In the genomic region with DNA sequence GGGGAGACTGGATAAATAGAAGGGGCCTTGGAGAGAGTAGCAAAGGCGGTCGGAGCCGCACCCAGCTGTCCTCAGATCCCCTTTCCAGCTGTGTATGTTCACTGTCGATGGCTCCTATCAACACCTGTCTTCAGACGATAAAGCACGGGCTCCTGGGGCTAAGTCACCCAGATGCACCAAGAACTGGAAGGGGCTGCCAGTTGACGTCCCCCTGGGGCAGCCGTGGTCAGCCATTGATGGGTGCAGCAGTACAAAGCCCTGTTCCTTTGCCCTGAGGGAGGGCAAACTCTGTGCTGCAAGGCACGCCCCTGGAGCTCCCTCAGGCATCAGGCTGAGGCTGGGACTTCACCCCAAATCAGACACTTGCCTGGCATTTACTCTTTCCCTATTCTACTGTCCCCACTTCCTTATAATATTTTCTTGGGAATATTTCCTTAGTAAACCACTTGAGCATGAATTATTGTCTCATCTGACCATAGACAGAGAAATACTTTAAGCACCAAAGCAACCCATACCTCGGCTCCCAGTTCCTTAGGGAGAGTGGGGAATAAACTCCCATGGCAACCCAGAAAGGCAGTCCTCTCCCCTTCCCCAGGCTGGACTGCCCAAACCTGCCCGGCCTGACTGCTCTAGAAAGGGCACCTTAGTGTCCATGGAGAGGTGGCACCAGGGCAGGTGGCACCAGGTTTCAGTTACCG, we compare ENCODE assay signal across 16 cellular contexts. TPM values are rescaled to one million over a fixed set of nuclear protein-coding genes. Genes with fewer than 3 reads are reported as not detected.
DNase-seq lines count a peak whose midpoint lies in the region; ATAC-seq and TF ChIP-seq lines count a peak whose summit lies in the region.
"Had no signal": no experiment of that assay in that cellular context is flagged by ENCODE, and none has a peak within 500 bp of the region (broad histone marks: within the 10 kb centered on the region; RNA-seq: fewer than 3 reads in every experiment).

No MANE protein-coding gene starts in this region.

- no peak for DNase-seq in activated naive CD8-positive, alpha-beta T cell treated with anti-CD3 and anti-CD28 coated beads, Interleukin-2, amount 10 ng/mL, durations not matched to agents 7 days and 5 days
- no peak for DNase-seq in activated naive CD8-positive, alpha-beta T cell treated with anti-CD3 and anti-CD28 coated beads for 36 hours
- DNase-seq in NCI-H69 (lab: John Stamatoyannopoulos, UW) = peak; percentile 47
- DNase-seq in endodermal cell = no peak
- DNase-seq in NCI-H1417 (lab: John Stamatoyannopoulos, UW) = no peak
- DNase-seq: NCI-H1417 treated with DMSO at 0.1 percent for 48 hours had no signal

- H3K4me1 ChIP-seq in endodermal cell (ENCODE audit: control insufficient read depth, insufficient read depth, low read length) = peaks cover 2% of the 10 kb centered on the region
- peaks cover 31% of the 10 kb centered on the region for H3K4me1 ChIP-seq in skeletal muscle satellite cell (ENCODE audit: control insufficient read depth, insufficient read depth, low read length)
- H3K4me1 ChIP-seq: lower lobe of right lung had no signal

- no peaks in the 10 kb centered on the region for H3K36me3 Mint-ChIP-seq in activated naive CD8-positive, alpha-beta T cell treated with anti-CD3 and anti-CD28 coated beads, Interleukin-2, amount 10 ng/mL, durations not matched to agents 7 days and 5 days
- no peaks in the 10 kb centered on the region for H3K36me3 Mint-ChIP-seq in activated naive CD8-positive, alpha-beta T cell treated with anti-CD3 and anti-CD28 coated beads for 36 hours
- H3K36me3 Mint-ChIP-seq in endodermal cell (ENCODE audit: low read depth) = no peaks in the 10 kb centered on the region
- H3K36me3 Mint-ChIP-seq: activated CD4-positive, alpha-beta memory T cell treated with anti-CD3 and anti-CD28 coated beads for 36 hours; activated naive CD8-positive, alpha-beta T cell; CD4-positive, CD25-positive, alpha-beta regulatory T cell had no signal

- POLR2A ChIA-PET in activated naive CD8-positive, alpha-beta T cell treated with anti-CD3 and anti-CD28 coated beads, Interleukin-2, amount 10 ng/mL, durations not matched to agents 7 days and 5 days (lab: Charles Lee) = interaction anchor here (0.5 to 1.2 kb wide), 3 partner anchors 104 to 214 kb away, joined by 3 read pairs; no protein-coding TSS in a partner anchor

- 80 to 92% methylated on average over 4 to 12 of the region's 12 CpGs for WGBS in endodermal cell (ENCODE audit: insufficient coverage in 1 of 2, insufficient read length in 1 of 2), 2 experiments

- H3K4me3 ChIP-seq in endodermal cell (ENCODE audit: low read length) = no peak overlapping the region
- H3K4me3 ChIP-seq in skeletal muscle satellite cell (ENCODE audit: low read length) = no peak overlapping the region
- H3K4me3 ChIP-seq: lower lobe of right lung, pancreas had no signal

- H3K27me3 ChIP-seq in endodermal cell (ENCODE audit: control insufficient read depth, insufficient read depth, low read length, poor library complexity, severe bottlenecking) = no peaks in the 10 kb centered on the region
- H3K27me3 ChIP-seq in skeletal muscle satellite cell (ENCODE audit: control insufficient read depth, insufficient read depth, low read length) = no peaks in the 10 kb centered on the region
- H3K27me3 ChIP-seq: pancreas had no signal

- H3K4me3 Mint-ChIP-seq in activated naive CD8-positive, alpha-beta T cell treated with anti-CD3 and anti-CD28 coated beads, Interleukin-2, amount 10 ng/mL, durations not matched to agents 7 days and 5 days = no peak overlapping the region
- H3K4me3 Mint-ChIP-seq in activated naive CD8-positive, alpha-beta T cell treated with anti-CD3 and anti-CD28 coated beads for 36 hours = no peak overlapping the region
- H3K4me3 Mint-ChIP-seq in endodermal cell = no peak overlapping the region
- H3K4me3 Mint-ChIP-seq: activated CD4-positive, alpha-beta memory T cell treated with anti-CD3 and anti-CD28 coated beads for 36 hours; activated naive CD8-positive, alpha-beta T cell; stimulated activated naive CD8-positive, alpha-beta T cell treated with anti-CD3 and anti-CD28 coated beads, Interleukin-15, amount 100 ng/mL, for 72 hours had no signal

- no peak for TF ChIP-seq CTCF in endodermal cell (conservative IDR thresholded peaks at IDR 0.05)

- H3K4me2 ChIP-seq in skeletal muscle satellite cell (ENCODE audit: low read length) = peak overlapping the region; percentile 49

- H3K9me3 ChIP-seq in endodermal cell (ENCODE audit: control insufficient read depth, low read length) (peaks cover 6% of the 10 kb centered on the region), skeletal muscle satellite cell (replicated peaks; ENCODE audit: low read length) (no peaks in the 10 kb centered on the region)
- H3K9me3 ChIP-seq: lower lobe of right lung, pancreas had no signal

- no peak overlapping the region for H3K9ac ChIP-seq in endodermal cell (ENCODE audit: extremely low read depth, low read length, poor library complexity, severe bottlenecking)
- no peak overlapping the region for H3K9ac ChIP-seq in skeletal muscle satellite cell (ENCODE audit: low read depth, low read length)

- no peaks in the 10 kb centered on the region for H3K9me3 Mint-ChIP-seq in activated naive CD8-positive, alpha-beta T cell treated with anti-CD3 and anti-CD28 coated beads, Interleukin-2, amount 10 ng/mL, durations not matched to agents 7 days and 5 days
- H3K9me3 Mint-ChIP-seq in activated naive CD8-positive, alpha-beta T cell treated with anti-CD3 and anti-CD28 coated beads for 36 hours = no peaks in the 10 kb centered on the region
- H3K9me3 Mint-ChIP-seq in endodermal cell = no peaks in the 10 kb centered on the region
- H3K9me3 Mint-ChIP-seq: activated CD4-positive, alpha-beta memory T cell treated with anti-CD3 and anti-CD28 coated beads for 36 hours; CD4-positive, CD25-positive, alpha-beta regulatory T cell; H9; stimulated activated naive CD8-positive, alpha-beta T cell treated with anti-CD3 and anti-CD28 coated beads, Interleukin-15, amount 100 ng/mL, for 72 hours had no signal

- H3K36me3 ChIP-seq in endodermal cell (ENCODE audit: control insufficient read depth, insufficient read depth, low read length) = no peaks in the 10 kb centered on the region
- no peaks in the 10 kb centered on the region for H3K36me3 ChIP-seq in skeletal muscle satellite cell (ENCODE audit: insufficient read depth, low read length)
- H3K36me3 ChIP-seq: lower lobe of right lung, pancreas had no signal

- H3K27me3 Mint-ChIP-seq in activated naive CD8-positive, alpha-beta T cell treated with anti-CD3 and anti-CD28 coated beads, Interleukin-2, amount 10 ng/mL, durations not matched to agents 7 days and 5 days = peaks cover 13% of the 10 kb centered on the region
- peaks cover 14% of the 10 kb centered on the region for H3K27me3 Mint-ChIP-seq in activated naive CD8-positive, alpha-beta T cell treated with anti-CD3 and anti-CD28 coated beads for 36 hours
- H3K27me3 Mint-ChIP-seq in endodermal cell (ENCODE audit: insufficient read depth) = peaks cover 5% of the 10 kb centered on the region

- ATAC-seq in activated naive CD8-positive, alpha-beta T cell treated with anti-CD3 and anti-CD28 coated beads, Interleukin-2, amount 10 ng/mL, durations not matched to agents 7 days and 5 days (ENCODE audit: low read depth) = no peak
- no peak for ATAC-seq in GM21825 (IDR thresholded peaks at IDR 0.05; ENCODE audit: unreplicated experiment)
- no peak for ATAC-seq in GM21526 (IDR thresholded peaks at IDR 0.05; ENCODE audit: low FRiP score, unreplicated experiment)

- peaks cover 8% of the 10 kb centered on the region for H3K4me1 Mint-ChIP-seq in activated naive CD8-positive, alpha-beta T cell treated with anti-CD3 and anti-CD28 coated beads, Interleukin-2, amount 10 ng/mL, durations not matched to agents 7 days and 5 days
- H3K4me1 Mint-ChIP-seq in activated naive CD8-positive, alpha-beta T cell treated with anti-CD3 and anti-CD28 coated beads for 36 hours = peaks cover 5% of the 10 kb centered on the region
- peaks cover 37% of the 10 kb centered on the region for H3K4me1 Mint-ChIP-seq in endodermal cell

- H3K27ac Mint-ChIP-seq in activated naive CD8-positive, alpha-beta T cell treated with anti-CD3 and anti-CD28 coated beads, Interleukin-2, amount 10 ng/mL, durations not matched to agents 7 days and 5 days = peak overlapping the region; percentile 26
- no peak overlapping the region for H3K27ac Mint-ChIP-seq in activated naive CD8-positive, alpha-beta T cell treated with anti-CD3 and anti-CD28 coated beads for 36 hours
- peak overlapping the region; percentile 28 for H3K27ac Mint-ChIP-seq in endodermal cell
- H3K27ac Mint-ChIP-seq: activated CD4-positive, alpha-beta memory T cell treated with anti-CD3 and anti-CD28 coated beads for 36 hours; activated naive CD8-positive, alpha-beta T cell; H9 had no signal

- H3K27ac ChIP-seq in endodermal cell (ENCODE audit: low read depth, low read length) = no peak overlapping the region
- H3K27ac ChIP-seq: lower lobe of right lung, pancreas had no signal

RNA-seq across cellular contexts. Expression of a gene that starts 59.6 kb away (rescaled TPM):
- 1 to 10 TPM in 1 of 2 experiments, under 1 TPM in 1; 0.96 to 1.3 TPM for total RNA-seq in activated naive CD8-positive, alpha-beta T cell treated with anti-CD3 and anti-CD28 coated beads, Interleukin-2, amount 10 ng/mL, durations not matched to agents 7 days and 5 days
- under 1 TPM; 0.86 to 0.93 TPM for total RNA-seq in activated naive CD8-positive, alpha-beta T cell treated with anti-CD3 and anti-CD28 coated beads for 36 hours
- 1 to 10 TPM; 9.5 to 9.7 TPM for total RNA-seq in endodermal cell
- 6.6 TPM for polyA plus RNA-seq in endodermal cell (2013, experiment 1 of 2)
- 6.5 TPM for polyA plus RNA-seq in endodermal cell (2013, experiment 2 of 2)
- 2.5 and 6.6 TPM in 2 replicates for total RNA-seq in skeletal muscle satellite cell (2012; rRNA removed)

Comparison
In these comparisons a context has a peak if more than half of its experiments do, and no peak if none do; other contexts are left out.
1. RNA of a gene that starts 59.6 kb away (total RNA-seq): 9.5 to 9.7 TPM in endodermal cell; 0.96 to 1.3 TPM in activated naive CD8-positive, alpha-beta T cell treated with anti-CD3 and anti-CD28 coated beads, Interleukin-2, amount 10 ng/mL, durations not matched to agents 7 days and 5 days and 0.86 to 0.93 TPM in activated naive CD8-positive, alpha-beta T cell treated with anti-CD3 and anti-CD28 coated beads for 36 hours; every median in the first group is over 4 times any median in the second.